ENCODE assay signal across 8 cellular contexts in genomic region chr19:5316138-5316537, GRCh38.
"Had no signal": no experiment of that assay in that cellular context is flagged by ENCODE, and none has a peak within 500 bp of the region (broad histone marks: within the 10 kb centered on the region; RNA-seq: fewer than 3 reads in every experiment).

No MANE protein-coding gene starts in this region.

- DNase-seq: GDM1, GF-D8 had no signal

- FAIRE-seq: G401.6, GM12878, GM12891, GM12892, GM18507, GM19239 had no signal

- ATAC-seq: GM12878 had no signal

- H3K4me3 ChIP-seq: GM12878 had no signal
